In the genomic region with DNA sequence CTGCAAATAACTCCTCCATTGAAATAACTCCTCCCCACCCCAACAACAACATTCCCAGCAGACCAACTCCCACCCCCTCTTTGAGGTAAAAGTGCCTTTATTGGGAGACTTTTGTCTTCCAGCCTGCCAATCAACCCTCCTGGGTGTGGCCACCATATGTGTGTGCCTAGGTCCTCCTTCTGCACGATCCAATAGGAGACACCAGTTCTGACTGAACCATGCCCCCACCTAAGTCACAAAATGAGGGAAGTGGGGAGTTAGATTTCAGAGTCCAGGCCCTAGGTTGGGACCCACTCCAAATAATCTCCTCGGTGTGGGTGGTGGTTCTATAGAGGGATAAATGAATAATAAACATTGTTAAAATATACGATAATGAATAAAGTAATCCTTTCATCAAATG, we compare ENCODE assay signal across 13 cellular contexts. TPM values are rescaled to one million over a fixed set of nuclear protein-coding genes. Genes with fewer than 3 reads are reported as not detected.
DNase-seq lines count a peak whose midpoint lies in the region; ATAC-seq, FAIRE-seq and TF ChIP-seq lines count a peak whose summit lies in the region.
"Had no signal": no experiment of that assay in that cellular context is flagged by ENCODE, and none has a peak within 500 bp of the region (broad histone marks: within the 10 kb centered on the region; RNA-seq: fewer than 3 reads in every experiment).

No MANE protein-coding gene starts in this region.

- no peaks in the 10 kb centered on the region for H4K20me1 ChIP-seq in SK-N-SH (ENCODE audit: insufficient read depth)

- H3K4me3 ChIP-seq in SK-N-SH (ENCODE audit: low read depth in 2 of 2, low read length in 1 of 2) = no peak overlapping the region
- H3K4me3 ChIP-seq: A549, mucosa of descending colon had no signal

- peaks cover 22% of the 10 kb centered on the region; the same call in 1 of the 2 replicates for H3K79me2 ChIP-seq in SK-N-SH (ENCODE audit: insufficient read depth)
- H3K79me2 ChIP-seq: parathyroid adenoma had no signal

- DNase-seq in SK-N-SH = no peak
- DNase-seq in RWPE1 (ENCODE audit: low spot score) = no peak
- no peak for DNase-seq in memory B cell (ENCODE audit: low spot score in 2 of 2)
- no peak for DNase-seq in hippocampal formation (lab: John Stamatoyannopoulos, UW)
- DNase-seq in urothelium cell line (ENCODE audit: low spot score) = no peak
- DNase-seq: cerebellar nuclear complex, erythroblast, mucosa of descending colon, NCI-H1417, NCI-H446 treated with DMSO at 0.1 percent for 48 hours had no signal

- no peaks in the 10 kb centered on the region for H3K36me3 ChIP-seq in SK-N-SH (replicated peaks in 1 of 2; ENCODE audit: control insufficient read depth in 1 of 2, insufficient read depth in 2 of 2, low read length in 1 of 2)

- ATAC-seq in SK-N-SH treated with all-trans-retinoic acid at 6 μM for 48 hours (no peak), memory B cell (ENCODE audit: low read depth) (no peak)
- ATAC-seq: A549, mucosa of descending colon had no signal

- peaks cover 22% of the 10 kb centered on the region for H3K4me1 Mint-ChIP-seq in memory B cell

- no peaks in the 10 kb centered on the region for H3F3A ChIP-seq in SK-N-SH (replicated peaks; ENCODE audit: insufficient read depth)

- no peak overlapping the region for H3K9ac ChIP-seq in SK-N-SH
- H3K9ac ChIP-seq: parathyroid adenoma had no signal

- H3K27ac Mint-ChIP-seq in memory B cell = peak overlapping the region; percentile 62

- H3K27ac ChIP-seq in SK-N-SH (ENCODE audit: low read depth in 2 of 2, low read length in 1 of 2) (no peak overlapping the region), RWPE1 (peak overlapping the region; percentile 97)
- H3K27ac ChIP-seq: parathyroid adenoma had no signal

- TF ChIP-seq CTCF in SK-N-SH (IDR thresholded peaks at IDR 0.05) = no peak
- TF ChIP-seq CTCF in RWPE1 (conservative IDR thresholded peaks at IDR 0.05; ENCODE audit: low read depth) = no peak

- no peak overlapping the region for H2AFZ ChIP-seq in SK-N-SH (ENCODE audit: low read depth)
- H2AFZ ChIP-seq: parathyroid adenoma had no signal

- POLR2A ChIA-PET in SK-N-SH (lab: Yijun Ruan, JAX) = no interaction called here
- POLR2A ChIA-PET in RWPE1 (lab: Yijun Ruan, JAX; ENCODE audit: low non-redundant PET) = no interaction called here

- 55% methylated on average over 3 of the region's 3 CpGs for WGBS in SK-N-SH (ENCODE audit: low lambda C conversion rate)

- no peak for FAIRE-seq in urothelium cell line (lab: Jason Lieb, UNC)

- no peak for TF ChIP-seq RAD21 in SK-N-SH (IDR thresholded peaks at IDR 0.05; ENCODE audit: low read length)

- H3K9me2 ChIP-seq in SK-N-SH = no peaks in the 10 kb centered on the region

- H3K36me3 Mint-ChIP-seq in memory B cell = peaks cover 24% of the 10 kb centered on the region

- no peak overlapping the region for H3K4me3 Mint-ChIP-seq in memory B cell

- CTCF ChIA-PET in SK-N-SH (lab: Yijun Ruan, JAX) = no interaction called here
- CTCF ChIA-PET in RWPE1 (lab: Yijun Ruan, JAX) = no interaction called here

- H3K4me1 ChIP-seq in SK-N-SH (ENCODE audit: control insufficient read depth in 1 of 2, insufficient read depth in 2 of 2, low read depth in 1 of 2, low read length in 1 of 2) = no peaks in the 10 kb centered on the region; a peak in 1 of 4 replicates
- H3K4me1 ChIP-seq: parathyroid adenoma had no signal

- no peaks in the 10 kb centered on the region for H3K9me3 ChIP-seq in SK-N-SH
- H3K9me3 ChIP-seq: A549, mucosa of descending colon had no signal

- H3K9me3 Mint-ChIP-seq in memory B cell = no peaks in the 10 kb centered on the region

- H3K27me3 ChIP-seq in SK-N-SH (ENCODE audit: insufficient read depth) = no peaks in the 10 kb centered on the region; the same call in 1 of the 2 replicates

- TF ChIP-seq EP300 in SK-N-SH (IDR thresholded peaks at IDR 0.05; ENCODE audit: borderline replicate concordance in 1 of 2, low read depth in 1 of 2, low read length in 1 of 2) = no peak

- no peak overlapping the region for H3K4me2 ChIP-seq in SK-N-SH
- H3K4me2 ChIP-seq: A549 had no signal

- no peaks in the 10 kb centered on the region for H3K27me3 Mint-ChIP-seq in memory B cell

TF ChIP-seq in SK-N-SH, 30 proteins besides CTCF, POLR2A, EP300 and RAD21:
- TF ChIP-seq YY1 (IDR thresholded peaks at IDR 0.05; ENCODE audit: low read depth) (no peak), FOXJ3 (CRISPR knock-in tag; IDR thresholded peaks at IDR 0.05) (no peak), RFX5 (IDR thresholded peaks at IDR 0.05; ENCODE audit: low read length) (no peak), TCF12 (IDR thresholded peaks at IDR 0.05) (no peak), FOXM1 (IDR thresholded peaks at IDR 0.05; ENCODE audit: low read depth) (no peak)
- TF ChIP-seq, protein P1, sequence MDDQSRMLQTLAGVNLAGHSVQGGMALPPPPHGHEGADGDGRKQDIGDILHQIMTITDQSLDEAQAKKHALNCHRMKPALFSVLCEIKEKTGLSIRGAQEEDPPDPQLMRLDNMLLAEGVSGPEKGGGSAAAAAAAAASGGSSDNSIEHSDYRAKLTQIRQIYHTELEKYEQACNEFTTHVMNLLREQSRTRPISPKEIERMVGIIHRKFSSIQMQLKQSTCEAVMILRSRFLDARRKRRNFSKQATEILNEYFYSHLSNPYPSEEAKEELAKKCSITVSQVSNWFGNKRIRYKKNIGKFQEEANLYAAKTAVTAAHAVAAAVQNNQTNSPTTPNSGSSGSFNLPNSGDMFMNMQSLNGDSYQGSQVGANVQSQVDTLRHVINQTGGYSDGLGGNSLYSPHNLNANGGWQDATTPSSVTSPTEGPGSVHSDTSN (IDR thresholded peaks at IDR 0.05) = 0 out of 2 replicates have a peak, but pooled peaks have one; percentile 6

TF ChIP-seq in SK-N-SH treated with all-trans-retinoic acid at 6 μM for 48 hours, 23 proteins besides CTCF, POLR2A, EP300 and RAD21:
- TF ChIP-seq SNAI2 (CRISPR knock-in tag; IDR thresholded peaks at IDR 0.05) = no peak
- no peak for TF ChIP-seq ZNF70 (CRISPR knock-in tag; IDR thresholded peaks at IDR 0.05)
TF ChIP-seq in SK-N-SH treated with all-trans-retinoic acid at 6 μM for 48 hours: peak in this region for 0.

RNA-seq across cellular contexts. Expression of gene PLP2, which starts 3.0 kb away (rescaled TPM):
- polyA plus RNA-seq in SK-N-SH (2012; rRNA removed) = 95.7 and 146 TPM in 2 replicates
- 115 and 135 TPM in 2 replicates for polyA plus RNA-seq in SK-N-SH (2012; cell fraction: cytosol; rRNA removed)
- polyA plus RNA-seq in SK-N-SH (2012; cell fraction: nucleus; rRNA removed) = 31.3 and 37.4 TPM in 2 replicates

RNA-seq across cellular contexts. Expression of gene PRICKLE3, which starts 11.4 kb away (rescaled TPM):
- polyA plus RNA-seq in SK-N-SH (2012; rRNA removed) = 0.07 TPM in 1 of 2 replicates, not detected in the other
- polyA plus RNA-seq in SK-N-SH (2012; cell fraction: cytosol; rRNA removed) = not detected in 2 replicates
- polyA plus RNA-seq in SK-N-SH (2012; cell fraction: nucleus; rRNA removed) = 0.05 TPM in 1 of 2 replicates, not detected in the other

RNA-seq across cellular contexts. Expression of gene MAGIX, which starts 12.2 kb away (rescaled TPM):
- polyA plus RNA-seq in SK-N-SH (2012; rRNA removed) = 0.78 and 1.1 TPM in 2 replicates
- polyA plus RNA-seq in SK-N-SH (2012; cell fraction: cytosol; rRNA removed) = 0.32 and 0.62 TPM in 2 replicates
- 2.6 and 3.1 TPM in 2 replicates for polyA plus RNA-seq in SK-N-SH (2012; cell fraction: nucleus; rRNA removed)

RNA-seq across cellular contexts. Expression of gene SYP, which starts 25.3 kb away (rescaled TPM):
- polyA plus RNA-seq in SK-N-SH (2012; rRNA removed) = 0.76 and 0.93 TPM in 2 replicates
- polyA plus RNA-seq in SK-N-SH (2012; cell fraction: cytosol; rRNA removed) = 0.90 and 1.6 TPM in 2 replicates
- 1.3 and 1.5 TPM in 2 replicates for polyA plus RNA-seq in SK-N-SH (2012; cell fraction: nucleus; rRNA removed)

RNA-seq across cellular contexts. Expression of gene GPKOW, which starts 51.2 kb away (rescaled TPM):
- polyA plus RNA-seq in SK-N-SH (2012; rRNA removed) = 33.6 and 36.7 TPM in 2 replicates
- 24.3 and 30.6 TPM in 2 replicates for polyA plus RNA-seq in SK-N-SH (2012; cell fraction: cytosol; rRNA removed)
- polyA plus RNA-seq in SK-N-SH (2012; cell fraction: nucleus; rRNA removed) = 23.9 and 24.3 TPM in 2 replicates
